Comparison of ENCODE assay signal across 11 cellular contexts in genomic region chr2:178114462-178114861, GRCh38. TPM values are rescaled to one million over a fixed set of nuclear protein-coding genes. Genes with fewer than 3 reads are reported as not detected.
A peak's percentile ranks its signal among the peaks of the same experiment; 100 is the strongest.
DNase-seq lines count a peak whose midpoint lies in the region; ATAC-seq, FAIRE-seq and TF ChIP-seq lines count a peak whose summit lies in the region.
"Had no signal": no experiment of that assay in that cellular context is flagged by ENCODE, and none has a peak within 500 bp of the region (broad histone marks: within the 10 kb centered on the region; RNA-seq: fewer than 3 reads in every experiment).

No MANE protein-coding gene starts in this region.

- no peaks in the 10 kb centered on the region for H3K27me3 Mint-ChIP-seq in CD8-positive, alpha-beta T cell (ENCODE audit: low read depth)

- no peak for TF ChIP-seq POLR2A in H54 (IDR thresholded peaks at IDR 0.05; ENCODE audit: low read depth, low read length)

- peaks cover 51% of the 10 kb centered on the region for H3K4me1 Mint-ChIP-seq in CD8-positive, alpha-beta T cell (ENCODE audit: low read depth)

- FAIRE-seq in GM19239 (lab: Jason Lieb, UNC) (peak; percentile 88), H54 (lab: Jason Lieb, UNC) (no peak)

- peak overlapping the region; percentile 15 for H3K4me3 Mint-ChIP-seq in CD8-positive, alpha-beta T cell

- H3F3A ChIP-seq in SU-DHL-6 (ENCODE audit: insufficient read depth): no peaks in the 10 kb centered on the region

- no peaks in the 10 kb centered on the region for H3K9me3 ChIP-seq in CD8-positive, alpha-beta T cell (ENCODE audit: low read length)
- H3K9me3 ChIP-seq in SU-DHL-6 (ENCODE audit: insufficient read depth, low read length): no peaks in the 10 kb centered on the region
- no peaks in the 10 kb centered on the region for H3K9me3 ChIP-seq in BE2C

- no peak overlapping the region for H3K4me3 ChIP-seq in CD8-positive, alpha-beta T cell (ENCODE audit: low read depth, low read length)
- H3K4me3 ChIP-seq in SU-DHL-6 (ENCODE audit: insufficient read depth, low read length, poor library complexity, severe bottlenecking) (no peak overlapping the region), BE2C (ENCODE audit: low read depth, low read length) (no peak overlapping the region)

- H3K27ac ChIP-seq in CD8-positive, alpha-beta T cell (ENCODE audit: low read depth, low read length): no peak overlapping the region
- H3K27ac ChIP-seq in SU-DHL-6 (ENCODE audit: low read depth, low read length): no peak overlapping the region
- H3K27ac ChIP-seq: GM23248 had no signal

- no peaks in the 10 kb centered on the region for H3K36me3 ChIP-seq in CD8-positive, alpha-beta T cell (ENCODE audit: insufficient read depth, low read length)
- H3K36me3 ChIP-seq in SU-DHL-6 (ENCODE audit: low read length) (0 out of 2 replicates have a peak, but pooled peaks cover 10% of the 10 kb centered on the region), BE2C (no peaks in the 10 kb centered on the region)

- no peaks in the 10 kb centered on the region for H3K27me3 ChIP-seq in CD8-positive, alpha-beta T cell (ENCODE audit: insufficient read depth, low read length)
- H3K27me3 ChIP-seq in SU-DHL-6 (ENCODE audit: low read length): no peaks in the 10 kb centered on the region
- H3K27me3 ChIP-seq in BE2C: no peaks in the 10 kb centered on the region

- H3K9ac ChIP-seq in SU-DHL-6 (ENCODE audit: low read length): no peak overlapping the region

- no peaks in the 10 kb centered on the region for H3K9me2 ChIP-seq in SU-DHL-6 (replicated peaks; ENCODE audit: insufficient read depth, low read length)

- intact Hi-C loops in CD8-positive, alpha-beta T cell (cut with DNase I, micrococcal nuclease): loop anchor here (5.0 to 10.0 kb wide), 8 partner anchors 78 to 1890 kb away; partner anchors contain the start of genes CWC22 (in 1 of the 2), OSBPL6 (in 1 of the 2) and PLEKHA3 (in 1 of the 2)

- H4K20me1 ChIP-seq in SU-DHL-6 (ENCODE audit: low read depth, low read length): no peaks in the 10 kb centered on the region

- peaks cover 30% of the 10 kb centered on the region for H3K36me3 Mint-ChIP-seq in CD8-positive, alpha-beta T cell

- no peaks in the 10 kb centered on the region for H3K79me2 ChIP-seq in SU-DHL-6 (ENCODE audit: insufficient read depth, low read length)

- CTCF ChIA-PET in CD8-positive, alpha-beta T cell (lab: Charles Lee): interaction anchor here (1.0 to 1.4 kb wide), 2 partner anchors 9 to 21 kb away, joined by 3 read pairs; no protein-coding TSS in a partner anchor

- peaks cover 16% of the 10 kb centered on the region for H3K4me1 ChIP-seq in CD8-positive, alpha-beta T cell (ENCODE audit: insufficient read depth, low read length)
- H3K4me1 ChIP-seq in BE2C: no peaks in the 10 kb centered on the region

- DNase-seq in CD8-positive, alpha-beta T cell: no peak
- DNase-seq in GM19239 (ENCODE audit: insufficient read length, low spot score): no peak
- DNase-seq in H54 (ENCODE audit: insufficient read length, low spot score): no peak
- no peak for DNase-seq in omental fat pad (ENCODE audit: low spot score)
- DNase-seq in T1000 (lab: John Stamatoyannopoulos, UW): no peak
- no peak for DNase-seq in BE2C
- DNase-seq: GM23248, islet precursor cell, SHP77 had no signal

- peak overlapping the region; percentile 75 for H3K4me2 ChIP-seq in SU-DHL-6 (ENCODE audit: low read depth, low read length, poor library complexity, severe bottlenecking)

- TF ChIP-seq CTCF in CD8-positive, alpha-beta T cell (IDR thresholded peaks at IDR 0.05): no peak
- TF ChIP-seq CTCF in SU-DHL-6 (IDR thresholded peaks at IDR 0.05; ENCODE audit: insufficient read depth, low read length, poor library complexity, severe bottlenecking) (no peak), omental fat pad (IDR thresholded peaks at IDR 0.05) (no peak), BE2C (IDR thresholded peaks at IDR 0.05; ENCODE audit: low read depth, low read length) (no peak)

- no peaks in the 10 kb centered on the region for H3K9me3 Mint-ChIP-seq in CD8-positive, alpha-beta T cell

- no peak for ATAC-seq in CD8-positive, alpha-beta T cell
- ATAC-seq in HG02884 (IDR thresholded peaks at IDR 0.05; ENCODE audit: unreplicated experiment) (peak; percentile 35), omental fat pad (ENCODE audit: low FRiP score) (no peak)

- H2AFZ ChIP-seq in SU-DHL-6 (ENCODE audit: low read depth, low read length, severe bottlenecking): no peak overlapping the region
- H2AFZ ChIP-seq: GM23248 had no signal

- peak overlapping the region; percentile 58 for H3K27ac Mint-ChIP-seq in CD8-positive, alpha-beta T cell

- POLR2A ChIA-PET in CD8-positive, alpha-beta T cell (lab: Charles Lee): no interaction called here

RNA-seq across cellular contexts. Expression of gene RBM45, which starts 2.2 kb away (rescaled TPM):
- total RNA-seq in CD8-positive, alpha-beta T cell: 1 to 10 TPM; 6.4 to 6.8 TPM
- 10 to 100 TPM in 1 of 4 donors, 1 to 10 TPM in 3; 6.8 to 16.9 (median 8.2) TPM for total RNA-seq in omental fat pad
- polyA plus RNA-seq in BE2C (2012; ENCODE audit: insufficient read depth, insufficient read length, low read depth): 8.7 TPM

RNA-seq across cellular contexts. Expression of gene PDE11A, which starts 41.9 kb away (rescaled TPM):
- total RNA-seq in CD8-positive, alpha-beta T cell: not detected
- under 1 TPM in 2 of 4 donors, not detected in 2; 0.16 to 0.65 TPM for total RNA-seq in omental fat pad
- 3.1 TPM for polyA plus RNA-seq in BE2C (2012; ENCODE audit: insufficient read depth, insufficient read length, low read depth)
